ENCODE assay signal across 9 cellular contexts in the genomic region with DNA sequence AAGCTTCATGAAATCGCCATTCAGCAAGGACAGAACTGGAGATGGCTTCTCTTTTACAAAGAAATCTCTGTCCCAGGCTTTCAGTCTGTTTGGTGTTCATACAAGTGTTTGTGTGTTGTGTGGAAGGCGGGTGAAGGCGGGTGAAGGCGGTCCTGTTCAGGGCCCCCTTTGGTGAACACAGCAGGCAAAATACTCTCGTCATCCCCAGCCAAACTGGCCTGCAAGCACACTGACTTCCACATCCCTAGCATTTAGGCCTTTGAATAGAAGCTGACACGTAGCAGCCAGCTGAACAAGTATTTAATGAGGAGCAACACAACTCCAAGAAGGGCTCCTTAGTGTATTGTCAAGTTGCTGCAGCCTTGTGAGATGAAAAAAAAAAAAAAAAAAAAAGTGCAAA.
A peak's percentile ranks its signal among the peaks of the same experiment; 100 is the strongest.
DNase-seq lines count a peak whose midpoint lies in the region; ATAC-seq and TF ChIP-seq lines count a peak whose summit lies in the region.
"Had no signal": no experiment of that assay in that cellular context is flagged by ENCODE, and none has a peak within 500 bp of the region (broad histone marks: within the 10 kb centered on the region; RNA-seq: fewer than 3 reads in every experiment).

No MANE protein-coding gene starts in this region.

- H3K4me2 ChIP-seq in hepatocyte (peak overlapping the region; percentile 41), smooth muscle cell (peak overlapping the region; percentile 41)

- no peaks in the 10 kb centered on the region for H3K27me3 ChIP-seq in hepatocyte
- H3K27me3 ChIP-seq in smooth muscle cell (ENCODE audit: low read depth) = no peaks in the 10 kb centered on the region
- H3K27me3 ChIP-seq: SJCRH30 had no signal

- peaks cover 96% of the 10 kb centered on the region for H3K4me1 Mint-ChIP-seq in activated naive CD8-positive, alpha-beta T cell treated with anti-CD3 and anti-CD28 coated beads, Interleukin-2, amount 50 U/mL, for 24 hours

- no peaks in the 10 kb centered on the region for H3K9me3 Mint-ChIP-seq in activated naive CD8-positive, alpha-beta T cell treated with anti-CD3 and anti-CD28 coated beads, Interleukin-2, amount 50 U/mL, for 24 hours

- no peaks in the 10 kb centered on the region for H3K27me3 Mint-ChIP-seq in activated naive CD8-positive, alpha-beta T cell treated with anti-CD3 and anti-CD28 coated beads, Interleukin-2, amount 50 U/mL, for 24 hours

- TF ChIP-seq CTCF in hepatocyte (IDR thresholded peaks at IDR 0.05; ENCODE audit: poor library complexity) = no peak
- no peak for TF ChIP-seq CTCF in smooth muscle cell (IDR thresholded peaks at IDR 0.05; ENCODE audit: borderline replicate concordance, insufficient read depth, poor library complexity, severe bottlenecking)

- H3K9me3 ChIP-seq in hepatocyte (ENCODE audit: low read depth) = no peaks in the 10 kb centered on the region
- no peaks in the 10 kb centered on the region for H3K9me3 ChIP-seq in smooth muscle cell (replicated peaks; ENCODE audit: low read depth)
- H3K9me3 ChIP-seq: SJCRH30 had no signal

- DNase-seq in HCEC 1CT (peak; percentile 9), hepatocyte (ENCODE audit: low spot score) (no peak), smooth muscle cell (lab: John Stamatoyannopoulos, UW; ENCODE audit: unreplicated experiment) (no peak), NCI-H1105 (lab: John Stamatoyannopoulos, UW) (no peak), NCI-H510A treated with DMSO at 0.1 percent for 48 hours (lab: John Stamatoyannopoulos, UW) (no peak)
- no peak for DNase-seq in activated naive CD8-positive, alpha-beta T cell treated with anti-CD3 and anti-CD28 coated beads, Interleukin-2, amount 50 U/mL, for 24 hours
- DNase-seq: SJCRH30 had no signal

- H3K79me2 ChIP-seq in hepatocyte (peaks cover 20% of the 10 kb centered on the region), smooth muscle cell (ENCODE audit: low read depth) (no peaks in the 10 kb centered on the region)

- peak overlapping the region; percentile 67 for H3K27ac ChIP-seq in hepatocyte
- peak overlapping the region; percentile 28 for H3K27ac ChIP-seq in smooth muscle cell (ENCODE audit: low read depth)
- H3K27ac ChIP-seq: SJCRH30 had no signal

- no peaks in the 10 kb centered on the region for H3K9me2 ChIP-seq in hepatocyte (replicated peaks; ENCODE audit: insufficient read depth)

- H2AFZ ChIP-seq in hepatocyte (no peak overlapping the region), smooth muscle cell (ENCODE audit: low read depth) (no peak overlapping the region)

- H3K9ac ChIP-seq in smooth muscle cell (ENCODE audit: low read depth) = no peak overlapping the region

- peaks cover 83% of the 10 kb centered on the region for H3K36me3 Mint-ChIP-seq in activated naive CD8-positive, alpha-beta T cell treated with anti-CD3 and anti-CD28 coated beads, Interleukin-2, amount 50 U/mL, for 24 hours (ENCODE audit: low read depth)

- peaks cover 6% of the 10 kb centered on the region for H3K4me1 ChIP-seq in hepatocyte (ENCODE audit: insufficient read depth)
- peaks cover 22% of the 10 kb centered on the region for H3K4me1 ChIP-seq in smooth muscle cell (ENCODE audit: low read depth)
- H3K4me1 ChIP-seq: SJCRH30 had no signal

- peak overlapping the region; percentile 73 for H3K27ac Mint-ChIP-seq in activated naive CD8-positive, alpha-beta T cell treated with anti-CD3 and anti-CD28 coated beads, Interleukin-2, amount 50 U/mL, for 24 hours

- peak overlapping the region; percentile 31 for H3K4me3 Mint-ChIP-seq in activated naive CD8-positive, alpha-beta T cell treated with anti-CD3 and anti-CD28 coated beads, Interleukin-2, amount 50 U/mL, for 24 hours

- no peak overlapping the region for H3K4me3 ChIP-seq in hepatocyte
- H3K4me3 ChIP-seq in smooth muscle cell = no peak overlapping the region
- H3K4me3 ChIP-seq: SJCRH30 had no signal

- H3F3A ChIP-seq in smooth muscle cell (ENCODE audit: low read depth) = peaks cover 15% of the 10 kb centered on the region

- H4K20me1 ChIP-seq in hepatocyte (ENCODE audit: insufficient read depth, poor library complexity, severe bottlenecking) = no peaks in the 10 kb centered on the region
- no peaks in the 10 kb centered on the region for H4K20me1 ChIP-seq in smooth muscle cell (ENCODE audit: low read depth)

- WGBS in hepatocyte (ENCODE audit: low lambda C conversion rate, missing lambda C conversion rate) = 79% methylated on average over 6 of the region's 6 CpGs
- WGBS in smooth muscle cell (ENCODE audit: low lambda C conversion rate) = 77% methylated on average over 6 of the region's 6 CpGs

- ATAC-seq in activated naive CD8-positive, alpha-beta T cell treated with anti-CD3 and anti-CD28 coated beads, Interleukin-2, amount 50 U/mL, for 24 hours = no peak
- ATAC-seq in HG02571 (IDR thresholded peaks at IDR 0.05; ENCODE audit: unreplicated experiment) = no peak
- ATAC-seq in GM21390 (IDR thresholded peaks at IDR 0.05; ENCODE audit: unreplicated experiment) = no peak

- no peaks in the 10 kb centered on the region for H3K36me3 ChIP-seq in hepatocyte (replicated peaks; ENCODE audit: insufficient read depth, low read depth)
- H3K36me3 ChIP-seq in smooth muscle cell (ENCODE audit: low read depth) = no peaks in the 10 kb centered on the region
